8 cellular contexts compared by ENCODE assay signal in genomic region chr13:23578411-23579071, GRCh38. TPM values are rescaled to one million over a fixed set of nuclear protein-coding genes. Genes with fewer than 3 reads are reported as not detected.
A peak's percentile ranks its signal among the peaks of the same experiment; 100 is the strongest.
DNase-seq lines count a peak whose midpoint lies in the region; ATAC-seq and TF ChIP-seq lines count a peak whose summit lies in the region.

No MANE protein-coding gene starts in this region.

- TF ChIP-seq CTCF in BE2C (IDR thresholded peaks at IDR 0.05; ENCODE audit: low read depth, low read length) (peak; percentile 64), OCI-LY3 (IDR thresholded peaks at IDR 0.05; ENCODE audit: low read depth, low read length) (peak; percentile 51), nephron (IDR thresholded peaks at IDR 0.05; ENCODE audit: unreplicated experiment in 3 of 3) (peak; percentile 54 to 76 (median 55))

- peak overlapping the region; percentile 82 for H3K4me3 ChIP-seq in BE2C (ENCODE audit: low read depth, low read length)
- H3K4me3 ChIP-seq in OCI-LY3 (ENCODE audit: low read length) = peak overlapping the region; percentile 85

- H3K36me3 Mint-ChIP-seq in activated T-cell treated with anti-CD3 and anti-CD28 coated beads, Interleukin-2, amount 50 U/mL, for 4 hours (ENCODE audit: insufficient read depth) = peaks cover 2% of the 10 kb centered on the region
- no peaks in the 10 kb centered on the region for H3K36me3 Mint-ChIP-seq in nephron (ENCODE audit: low read depth)

- H3K27me3 Mint-ChIP-seq in activated T-cell treated with anti-CD3 and anti-CD28 coated beads, Interleukin-2, amount 50 U/mL, for 4 hours (ENCODE audit: low read depth) = peaks cover 43% of the 10 kb centered on the region
- no peaks in the 10 kb centered on the region for H3K27me3 Mint-ChIP-seq in nephron (ENCODE audit: low read depth)
- peaks cover 61% of the 10 kb centered on the region for H3K27me3 Mint-ChIP-seq in stimulated activated naive CD8-positive, alpha-beta T cell treated with anti-CD3 and anti-CD28 coated beads, Interleukin-15, amount 100 ng/mL, for 72 hours

- peak overlapping the region; percentile 76 for H3K4me2 ChIP-seq in OCI-LY3 (ENCODE audit: low read length)

- peak overlapping the region; percentile 76; the same call in 1 of the 2 replicates for H2AFZ ChIP-seq in OCI-LY3 (ENCODE audit: low read depth, low read length)

- H3K9me3 ChIP-seq in BE2C (no peaks in the 10 kb centered on the region), OCI-LY3 (ENCODE audit: insufficient read depth, low read length) (no peaks in the 10 kb centered on the region)

- ATAC-seq in GM19043 (IDR thresholded peaks at IDR 0.05; ENCODE audit: low read depth, unreplicated experiment) (peak; percentile 62), HG03342 (IDR thresholded peaks at IDR 0.05; ENCODE audit: unreplicated experiment) (peak; percentile 66)
- peak; percentile 65 for ATAC-seq in activated T-cell treated with anti-CD3 and anti-CD28 coated beads, Interleukin-2, amount 50 U/mL, for 4 hours
- ATAC-seq in stimulated activated naive CD8-positive, alpha-beta T cell treated with anti-CD3 and anti-CD28 coated beads, Interleukin-15, amount 100 ng/mL, for 72 hours = peak; percentile 81

- DNase-seq in BE2C (peak; percentile 84), fibroblast of peridontal ligament (ENCODE audit: extremely low read depth) (peak; percentile 55)
- peak; percentile 48 for DNase-seq in activated T-cell treated with anti-CD3 and anti-CD28 coated beads, Interleukin-2, amount 50 U/mL, for 4 hours
- peak; percentile 71 to 75 for DNase-seq in stimulated activated naive CD8-positive, alpha-beta T cell treated with anti-CD3 and anti-CD28 coated beads, Interleukin-15, amount 100 ng/mL, for 72 hours

- H3K79me2 ChIP-seq in OCI-LY3 (ENCODE audit: low read length) = no peaks in the 10 kb centered on the region

- peak overlapping the region; percentile 76 for H3K4me3 Mint-ChIP-seq in activated T-cell treated with anti-CD3 and anti-CD28 coated beads, Interleukin-2, amount 50 U/mL, for 4 hours
- peak overlapping the region; percentile 82 to 89 (median 89) for H3K4me3 Mint-ChIP-seq in nephron
- peak overlapping the region; percentile 73 to 85 for H3K4me3 Mint-ChIP-seq in stimulated activated naive CD8-positive, alpha-beta T cell treated with anti-CD3 and anti-CD28 coated beads, Interleukin-15, amount 100 ng/mL, for 72 hours

- peaks cover 19% of the 10 kb centered on the region for H3K4me1 Mint-ChIP-seq in activated T-cell treated with anti-CD3 and anti-CD28 coated beads, Interleukin-2, amount 50 U/mL, for 4 hours (ENCODE audit: low read depth)
- peaks cover 26% of the 10 kb centered on the region for H3K4me1 Mint-ChIP-seq in nephron
- H3K4me1 Mint-ChIP-seq in stimulated activated naive CD8-positive, alpha-beta T cell treated with anti-CD3 and anti-CD28 coated beads, Interleukin-15, amount 100 ng/mL, for 72 hours = peaks cover 19% of the 10 kb centered on the region

- no peaks in the 10 kb centered on the region for H3K9me3 Mint-ChIP-seq in activated T-cell treated with anti-CD3 and anti-CD28 coated beads, Interleukin-2, amount 50 U/mL, for 4 hours
- H3K9me3 Mint-ChIP-seq in nephron = no peaks in the 10 kb centered on the region
- H3K9me3 Mint-ChIP-seq in stimulated activated naive CD8-positive, alpha-beta T cell treated with anti-CD3 and anti-CD28 coated beads, Interleukin-15, amount 100 ng/mL, for 72 hours = no peaks in the 10 kb centered on the region

- H4K20me1 ChIP-seq in OCI-LY3 (ENCODE audit: insufficient read depth, low read length) = no peaks in the 10 kb centered on the region

- H3K36me3 ChIP-seq in BE2C (no peaks in the 10 kb centered on the region), OCI-LY3 (replicated peaks; ENCODE audit: low read depth, low read length) (no peaks in the 10 kb centered on the region)

- peaks cover 13% of the 10 kb centered on the region for H3K27me3 ChIP-seq in BE2C
- H3K27me3 ChIP-seq in OCI-LY3 (ENCODE audit: low read depth, low read length) = peaks cover 10% of the 10 kb centered on the region

- H3K9ac ChIP-seq in OCI-LY3 (ENCODE audit: low read length) = peak overlapping the region; percentile 62

- H3K4me1 ChIP-seq in BE2C (no peaks in the 10 kb centered on the region), OCI-LY3 (ENCODE audit: low read length) (peaks cover 4% of the 10 kb centered on the region; the same call in 1 of the 2 replicates)

- H3K27ac ChIP-seq in OCI-LY3 (ENCODE audit: low read length) = no peak overlapping the region

- H3K27ac Mint-ChIP-seq in nephron = peak overlapping the region in 2 of 3 experiments; percentile 51 to 67
- H3K27ac Mint-ChIP-seq in stimulated activated naive CD8-positive, alpha-beta T cell treated with anti-CD3 and anti-CD28 coated beads, Interleukin-15, amount 100 ng/mL, for 72 hours = peak overlapping the region in 1 of 2 donors; percentile 63

RNA-seq across cellular contexts. Expression of gene TNFRSF19, which starts 8.3 kb away (rescaled TPM):
- 19.6 TPM for polyA plus RNA-seq in BE2C (2012; ENCODE audit: insufficient read depth, insufficient read length, low read depth)
- total RNA-seq in activated T-cell treated with anti-CD3 and anti-CD28 coated beads, Interleukin-2, amount 50 U/mL, for 4 hours = under 1 TPM in 2 of 3 donors, not detected in 1; 0.05 to 0.18 TPM
